In genomic region chr16:56423584-56424403, GRCh38 we compare ENCODE assay signal across 1 cellular context.
TF ChIP-seq lines count a peak whose summit lies in the region.

No MANE protein-coding gene starts in this region.

TF ChIP-seq in HepG2, 621 proteins besides CTCF, POLR2A, EP300 and RAD21 (continued from another document and continues in another):
- no peak; the same call in 1 of the 2 replicates for TF ChIP-seq ZKSCAN8 (CRISPR knock-in tag; IDR thresholded peaks at IDR 0.05; ENCODE audit: borderline replicate concordance)
- no peak for TF ChIP-seq ZBTB39 (CRISPR knock-in tag; IDR thresholded peaks at IDR 0.05)
- TF ChIP-seq ZNF687 (CRISPR knock-in tag; IDR thresholded peaks at IDR 0.05), result no peak
- TF ChIP-seq ZNF260 (CRISPR knock-in tag; IDR thresholded peaks at IDR 0.05; ENCODE audit: borderline replicate concordance, low read depth), result no peak
- TF ChIP-seq ATF5 (CRISPR knock-in tag; IDR thresholded peaks at IDR 0.05; ENCODE audit: low read depth), result no peak
- TF ChIP-seq MED1 (CRISPR knock-in tag; IDR thresholded peaks at IDR 0.05), result peak; percentile 48
- TF ChIP-seq EZH2 (conservative IDR thresholded peaks at IDR 0.05; ENCODE audit: low read depth, low read length), result no peak
- no peak for TF ChIP-seq ZBTB8A (CRISPR knock-in tag; IDR thresholded peaks at IDR 0.05; ENCODE audit: borderline replicate concordance, low read depth)
- no peak for TF ChIP-seq SALL1 (CRISPR knock-in tag; IDR thresholded peaks at IDR 0.05)
- no peak for TF ChIP-seq HMG20B (CRISPR knock-in tag; conservative IDR thresholded peaks at IDR 0.05)
- TF ChIP-seq ZNF781 (CRISPR knock-in tag; IDR thresholded peaks at IDR 0.05; ENCODE audit: borderline replicate concordance, not compliant biosample characterization), result peak; percentile 36
- no peak for TF ChIP-seq SATB2 (CRISPR knock-in tag; IDR thresholded peaks at IDR 0.05)
- TF ChIP-seq BATF2 (CRISPR knock-in tag; IDR thresholded peaks at IDR 0.05), result no peak
- no peak for TF ChIP-seq AKAP8 (CRISPR knock-in tag; IDR thresholded peaks at IDR 0.05)
- no peak for TF ChIP-seq JDP2 (CRISPR knock-in tag; IDR thresholded peaks at IDR 0.05; ENCODE audit: borderline replicate concordance)
- peak; percentile 48; the same call in 1 of the 2 replicates for TF ChIP-seq BCL6 (CRISPR knock-in tag; IDR thresholded peaks at IDR 0.05)
- no peak for TF ChIP-seq NFE2L1 (CRISPR knock-in tag; IDR thresholded peaks at IDR 0.05; ENCODE audit: borderline replicate concordance)
- TF ChIP-seq SMAD3 (CRISPR knock-in tag; IDR thresholded peaks at IDR 0.05), result no peak
- TF ChIP-seq ZNF530 (CRISPR knock-in tag; IDR thresholded peaks at IDR 0.05; ENCODE audit: low read depth), result no peak
- TF ChIP-seq GLI4 (CRISPR knock-in tag; IDR thresholded peaks at IDR 0.05; ENCODE audit: borderline replicate concordance), result 0 out of 2 replicates have a peak, but pooled peaks have one; percentile 30
- TF ChIP-seq MIER2 (CRISPR knock-in tag; IDR thresholded peaks at IDR 0.05), result no peak
- TF ChIP-seq HMGXB4 (CRISPR knock-in tag; IDR thresholded peaks at IDR 0.05; ENCODE audit: borderline replicate concordance in 1 of 2, low read depth in 1 of 2), result no peak
- no peak for TF ChIP-seq ZNF18 (CRISPR knock-in tag; IDR thresholded peaks at IDR 0.05; ENCODE audit: insufficient replicate concordance)
- TF ChIP-seq TAF1 (CRISPR knock-in tag; IDR thresholded peaks at IDR 0.05), result no peak
- TF ChIP-seq HNF4G (IDR thresholded peaks at IDR 0.05; ENCODE audit: borderline replicate concordance, low read depth, low read length), result 0 out of 2 replicates have a peak, but pooled peaks have one; percentile 21
- TF ChIP-seq HNF4G (CRISPR knock-in tag; IDR thresholded peaks at IDR 0.05; ENCODE audit: borderline replicate concordance, low read depth), result no peak
- TF ChIP-seq PLSCR1 (CRISPR knock-in tag; IDR thresholded peaks at IDR 0.05; ENCODE audit: borderline replicate concordance), result no peak
- no peak for TF ChIP-seq TEAD3 (CRISPR knock-in tag; optimal IDR thresholded peaks at IDR 0.05; ENCODE audit: borderline replicate concordance)
- TF ChIP-seq MAZ (IDR thresholded peaks at IDR 0.05; ENCODE audit: borderline replicate concordance, low read depth, low read length), result no peak
- TF ChIP-seq MAZ (CRISPR knock-in tag; IDR thresholded peaks at IDR 0.05; ENCODE audit: low read depth), result 0 out of 2 replicates have a peak, but pooled peaks have one; percentile 16
- TF ChIP-seq CSRNP1 (CRISPR knock-in tag; IDR thresholded peaks at IDR 0.05), result no peak
- TF ChIP-seq ZNF20 (CRISPR knock-in tag; IDR thresholded peaks at IDR 0.05), result no peak
- TF ChIP-seq DNMT3B (CRISPR knock-in tag; conservative IDR thresholded peaks at IDR 0.05), result 0 out of 2 replicates have a peak, but pooled peaks have one; percentile 15
- TF ChIP-seq RXRB (CRISPR knock-in tag; IDR thresholded peaks at IDR 0.05; ENCODE audit: borderline replicate concordance), result no peak
- no peak for TF ChIP-seq ZNF562 (CRISPR knock-in tag; IDR thresholded peaks at IDR 0.05; ENCODE audit: borderline replicate concordance)
- TF ChIP-seq ZNF790 (CRISPR knock-in tag; IDR thresholded peaks at IDR 0.05; ENCODE audit: borderline replicate concordance), result no peak
- no peak for TF ChIP-seq ZMAT5 (CRISPR knock-in tag; IDR thresholded peaks at IDR 0.05; ENCODE audit: borderline replicate concordance, low read depth)
- no peak for TF ChIP-seq NAIF1 (CRISPR knock-in tag; IDR thresholded peaks at IDR 0.05; ENCODE audit: borderline replicate concordance)
- no peak for TF ChIP-seq DMAP1 (CRISPR knock-in tag; IDR thresholded peaks at IDR 0.05)
- TF ChIP-seq ZBTB4 (CRISPR knock-in tag; IDR thresholded peaks at IDR 0.05; ENCODE audit: borderline replicate concordance), result no peak
- TF ChIP-seq ZNF124 (CRISPR knock-in tag; IDR thresholded peaks at IDR 0.05), result no peak
- TF ChIP-seq ZNF761 (CRISPR knock-in tag; conservative IDR thresholded peaks at IDR 0.05), result no peak
- no peak for TF ChIP-seq CENPX (CRISPR knock-in tag; IDR thresholded peaks at IDR 0.05)
- 0 out of 2 replicates have a peak, but pooled peaks have one; percentile 9 for TF ChIP-seq CREM (IDR thresholded peaks at IDR 0.05)
- TF ChIP-seq CREM (CRISPR knock-in tag; IDR thresholded peaks at IDR 0.05), result no peak
